2 cellular contexts compared by ENCODE assay signal in the genomic region with DNA sequence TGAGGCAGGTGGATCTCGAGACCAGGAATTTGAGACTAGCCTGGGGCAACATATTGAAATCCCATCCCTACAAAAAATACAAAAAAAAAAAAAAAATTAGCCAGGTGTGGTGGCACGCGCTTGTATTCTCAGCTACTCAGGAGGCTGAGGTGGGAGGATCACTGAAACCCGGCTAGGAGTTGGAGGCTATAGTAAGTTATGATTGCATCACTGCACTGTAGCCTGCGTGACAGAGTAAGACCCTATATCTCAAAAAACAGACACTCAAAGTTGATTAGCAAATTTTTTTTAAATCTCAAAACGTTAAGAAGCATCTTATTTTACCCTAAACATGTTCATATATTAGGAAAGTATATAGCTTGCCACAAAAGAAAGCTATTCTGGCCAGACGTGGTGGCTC.
A peak's percentile ranks its signal among the peaks of the same experiment; 100 is the strongest.
TF ChIP-seq lines count a peak whose summit lies in the region.

No MANE protein-coding gene starts in this region.

TF ChIP-seq in HepG2, 621 proteins besides CTCF, POLR2A, EP300 and RAD21:
- no peak for TF ChIP-seq ZNF337 (CRISPR knock-in tag; IDR thresholded peaks at IDR 0.05; ENCODE audit: borderline replicate concordance, low read depth)
- TF ChIP-seq, protein P1, sequence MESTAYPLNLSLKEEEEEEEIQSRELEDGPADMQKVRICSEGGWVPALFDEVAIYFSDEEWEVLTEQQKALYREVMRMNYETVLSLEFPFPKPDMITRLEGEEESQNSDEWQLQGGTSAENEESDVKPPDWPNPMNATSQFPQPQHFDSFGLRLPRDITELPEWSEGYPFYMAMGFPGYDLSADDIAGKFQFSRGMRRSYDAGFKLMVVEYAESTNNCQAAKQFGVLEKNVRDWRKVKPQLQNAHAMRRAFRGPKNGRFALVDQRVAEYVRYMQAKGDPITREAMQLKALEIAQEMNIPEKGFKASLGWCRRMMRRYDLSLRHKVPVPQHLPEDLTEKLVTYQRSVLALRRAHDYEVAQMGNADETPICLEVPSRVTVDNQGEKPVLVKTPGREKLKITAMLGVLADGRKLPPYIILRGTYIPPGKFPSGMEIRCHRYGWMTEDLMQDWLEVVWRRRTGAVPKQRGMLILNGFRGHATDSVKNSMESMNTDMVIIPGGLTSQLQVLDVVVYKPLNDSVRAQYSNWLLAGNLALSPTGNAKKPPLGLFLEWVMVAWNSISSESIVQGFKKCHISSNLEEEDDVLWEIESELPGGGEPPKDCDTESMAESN (CRISPR knock-in tag; conservative IDR thresholded peaks at IDR 0.05), result no peak
- TF ChIP-seq CEBPG (CRISPR knock-in tag; IDR thresholded peaks at IDR 0.05), result 0 out of 2 replicates have a peak, but pooled peaks have one; percentile 22
- TF ChIP-seq, protein P2, sequence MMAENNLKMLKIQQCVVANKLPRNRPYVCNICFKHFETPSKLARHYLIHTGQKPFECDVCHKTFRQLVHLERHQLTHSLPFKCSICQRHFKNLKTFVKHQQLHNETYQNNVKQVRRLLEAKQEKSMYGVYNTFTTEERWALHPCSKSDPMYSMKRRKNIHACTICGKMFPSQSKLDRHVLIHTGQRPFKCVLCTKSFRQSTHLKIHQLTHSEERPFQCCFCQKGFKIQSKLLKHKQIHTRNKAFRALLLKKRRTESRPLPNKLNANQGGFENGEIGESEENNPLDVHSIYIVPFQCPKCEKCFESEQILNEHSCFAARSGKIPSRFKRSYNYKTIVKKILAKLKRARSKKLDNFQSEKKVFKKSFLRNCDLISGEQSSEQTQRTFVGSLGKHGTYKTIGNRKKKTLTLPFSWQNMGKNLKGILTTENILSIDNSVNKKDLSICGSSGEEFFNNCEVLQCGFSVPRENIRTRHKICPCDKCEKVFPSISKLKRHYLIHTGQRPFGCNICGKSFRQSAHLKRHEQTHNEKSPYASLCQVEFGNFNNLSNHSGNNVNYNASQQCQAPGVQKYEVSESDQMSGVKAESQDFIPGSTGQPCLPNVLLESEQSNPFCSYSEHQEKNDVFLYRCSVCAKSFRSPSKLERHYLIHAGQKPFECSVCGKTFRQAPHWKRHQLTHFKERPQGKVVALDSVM (CRISPR knock-in tag; IDR thresholded peaks at IDR 0.05), result peak; percentile 84
- peak; percentile 62; the same call in 1 of the 2 replicates for TF ChIP-seq CEBPB (IDR thresholded peaks at IDR 0.05; ENCODE audit: borderline replicate concordance, low read depth, low read length)

TF ChIP-seq in IMR-90, 13 proteins besides CTCF, POLR2A, EP300 and RAD21:
- TF ChIP-seq SMC3 (IDR thresholded peaks at IDR 0.05; ENCODE audit: low read depth, low read length) (no peak), RCOR1 (IDR thresholded peaks at IDR 0.05; ENCODE audit: insufficient replicate concordance, low read length) (no peak), CEBPB (IDR thresholded peaks at IDR 0.05; ENCODE audit: low read depth, low read length) (peak; percentile 24; the same call in 1 of the 2 replicates), MXI1 (IDR thresholded peaks at IDR 0.05; ENCODE audit: borderline replicate concordance, low read depth, low read length) (no peak), NFE2L2 (IDR thresholded peaks at IDR 0.05; ENCODE audit: low read depth, low read length) (no peak)
